20 cellular contexts compared by ENCODE assay signal in genomic region chr19:5028229-5028886, GRCh38.
"Had no signal": no experiment of that assay in that cellular context is flagged by ENCODE, and none has a peak within 500 bp of the region (broad histone marks: within the 10 kb centered on the region; RNA-seq: fewer than 3 reads in every experiment).

No MANE protein-coding gene starts in this region.

- H3K27ac ChIP-seq: ascending aorta, breast epithelium, esophagus muscularis mucosa, neutrophil, parathyroid adenoma had no signal

- H3K27me3 Mint-ChIP-seq: activated CD4-positive, alpha-beta T cell treated with anti-CD3 and anti-CD28 coated beads, Interleukin-2, amount 10 ng/mL, durations not matched to agents 24 days and 14 days had no signal

- H3K4me1 Mint-ChIP-seq: activated CD4-positive, alpha-beta T cell treated with anti-CD3 and anti-CD28 coated beads, Interleukin-2, amount 10 ng/mL, durations not matched to agents 24 days and 14 days had no signal

- H3K4me3 Mint-ChIP-seq: activated CD4-positive, alpha-beta T cell treated with anti-CD3 and anti-CD28 coated beads, Interleukin-2, amount 10 ng/mL, durations not matched to agents 24 days and 14 days; activated CD8-positive, alpha-beta T cell treated with anti-CD3 and anti-CD28 coated beads, Interleukin-2, amount 10 ng/mL, durations not matched to agents 7 days and 5 days; activated naive CD4-positive, alpha-beta T cell treated with anti-CD3 and anti-CD28 coated beads for 36 hours; activated T-cell treated with anti-CD3 and anti-CD28 coated beads, Interleukin-2, amount 50 U/mL, for 4 hours; immature natural killer cell; natural killer cell had no signal

- H3K27ac Mint-ChIP-seq: activated CD4-positive, alpha-beta T cell treated with anti-CD3 and anti-CD28 coated beads, Interleukin-2, amount 10 ng/mL, durations not matched to agents 24 days and 14 days; activated CD8-positive, alpha-beta T cell treated with anti-CD3 and anti-CD28 coated beads, Interleukin-2, amount 10 ng/mL, durations not matched to agents 7 days and 5 days; activated naive CD4-positive, alpha-beta T cell treated with anti-CD3 and anti-CD28 coated beads for 36 hours; natural killer cell had no signal

- DNase-seq: activated CD4-positive, alpha-beta T cell treated with anti-CD3 and anti-CD28 coated beads, Interleukin-2, amount 10 ng/mL, durations not matched to agents 24 days and 14 days; activated CD8-positive, alpha-beta T cell treated with anti-CD3 and anti-CD28 coated beads, Interleukin-2, amount 10 ng/mL, durations not matched to agents 7 days and 5 days; activated naive CD4-positive, alpha-beta T cell treated with anti-CD3 and anti-CD28 coated beads for 36 hours; activated T-cell treated with anti-CD3 and anti-CD28 coated beads, Interleukin-2, amount 50 U/mL, for 4 hours; dermis blood vessel endothelial cell; effector memory CD4-positive, alpha-beta T cell; immature natural killer cell; kidney glomerular epithelial cell; mesendoderm; natural killer cell; stimulated activated CD4-positive, alpha-beta T cell treated with anti-CD3 and anti-CD28 coated beads, Interleukin-4, amount 100 ng/mL, for 1 hour had no signal

- H3K9me3 Mint-ChIP-seq: activated CD4-positive, alpha-beta T cell treated with anti-CD3 and anti-CD28 coated beads, Interleukin-2, amount 10 ng/mL, durations not matched to agents 24 days and 14 days; activated naive CD4-positive, alpha-beta T cell treated with anti-CD3 and anti-CD28 coated beads for 36 hours; activated T-cell treated with anti-CD3 and anti-CD28 coated beads, Interleukin-2, amount 50 U/mL, for 4 hours; natural killer cell had no signal

- H3K4me3 ChIP-seq: ascending aorta, breast epithelium, esophagus muscularis mucosa, smooth muscle cell had no signal

- H3K36me3 Mint-ChIP-seq: immature natural killer cell, natural killer cell had no signal

- H3K36me3 ChIP-seq: breast epithelium had no signal

- ATAC-seq: activated CD8-positive, alpha-beta T cell treated with anti-CD3 and anti-CD28 coated beads, Interleukin-2, amount 10 ng/mL, durations not matched to agents 7 days and 5 days; activated T-cell treated with anti-CD3 and anti-CD28 coated beads, Interleukin-2, amount 50 U/mL, for 4 hours; natural killer cell; sciatic nerve had no signal

- FAIRE-seq: endothelial cell of umbilical vein, urothelium cell line had no signal

- H3K9me3 ChIP-seq: ascending aorta, breast epithelium, esophagus muscularis mucosa, neutrophil had no signal

- H3K27me3 ChIP-seq: ascending aorta, breast epithelium, esophagus muscularis mucosa, neutrophil had no signal
